ENCODE assay signal across 22 cellular contexts in the genomic region with DNA sequence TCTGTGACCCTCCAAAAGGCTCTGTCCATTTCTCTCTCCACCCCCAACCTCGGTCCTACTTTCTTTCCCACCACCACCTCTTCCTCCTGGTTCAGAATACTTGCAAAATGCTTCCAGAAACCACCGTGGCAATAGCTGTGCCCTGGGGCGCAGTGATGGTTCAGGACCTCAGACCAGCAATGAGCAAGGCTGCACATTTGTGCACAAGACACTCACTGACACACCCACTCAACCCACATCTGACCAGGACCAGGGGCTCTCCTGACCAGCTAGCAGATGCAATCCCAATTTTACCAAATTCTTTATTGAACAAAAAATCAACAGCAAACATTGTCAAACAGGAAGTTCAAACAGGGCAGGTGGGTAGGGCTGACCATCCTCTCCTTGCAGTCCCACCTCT. TPM values are rescaled to one million over a fixed set of nuclear protein-coding genes. Genes with fewer than 3 reads are reported as not detected.
DNase-seq lines count a peak whose midpoint lies in the region; ATAC-seq, FAIRE-seq and TF ChIP-seq lines count a peak whose summit lies in the region.
"Had no signal": no experiment of that assay in that cellular context is flagged by ENCODE, and none has a peak within 500 bp of the region (broad histone marks: within the 10 kb centered on the region; RNA-seq: fewer than 3 reads in every experiment).

No MANE protein-coding gene starts in this region.

- H3K9me3 Mint-ChIP-seq in activated naive CD4-positive, alpha-beta T cell treated with anti-CD3 and anti-CD28 coated beads, Interleukin-2, amount 50 U/mL, for 24 hours: no peaks in the 10 kb centered on the region

- POLR2A ChIA-PET in HEK293T (lab: Yijun Ruan, JAX): no interaction called here

- H3K4me1 ChIP-seq in kidney (ENCODE audit: control insufficient read depth in 1 of 2, insufficient read depth in 1 of 2, low read depth in 1 of 2, low read length in 2 of 2): no peaks in the 10 kb centered on the region
- H3K4me1 ChIP-seq: parathyroid adenoma had no signal

- FAIRE-seq in kidney (lab: Jason Lieb, UNC): no peak
- FAIRE-seq: colon, GM12878 had no signal

- no peak for DNase-seq in activated naive CD4-positive, alpha-beta T cell treated with anti-CD3 and anti-CD28 coated beads, Interleukin-2, amount 50 U/mL, for 16 hours
- DNase-seq in WERI-Rb-1 (peak; percentile 1), kidney (peak; percentile 28), substantia nigra (lab: John Stamatoyannopoulos, UW) (no peak), hepatic stellate cell (ENCODE audit: low spot score) (no peak), HEK293T (ENCODE audit: extremely low spot score) (no peak)
- DNase-seq: COR-L47; erythroblast; mammary epithelial cell; NCI-H2029 treated with DMSO at 0.1 percent for 48 hours; NCI-H510A treated with DMSO at 0.1 percent for 48 hours; OCI-M1; SK-N-SH; stimulated activated naive CD8-positive, alpha-beta T cell treated with anti-CD3 and anti-CD28 coated beads, Interleukin-15, Interleukin-2, amounts not matched to agents 100 U/mL and 50 U/mL, for 24 hours had no signal

- intact Hi-C loops in kidney (cut with DNase I): loop anchor here (5.0 kb wide), 1 partner anchor 128 kb away; no protein-coding TSS in a partner anchor

- no peaks in the 10 kb centered on the region for H3K36me3 ChIP-seq in WERI-Rb-1
- no peaks in the 10 kb centered on the region for H3K36me3 ChIP-seq in kidney (ENCODE audit: control insufficient read depth in 1 of 2, insufficient read depth in 2 of 2, low read length in 2 of 2)
- H3K36me3 ChIP-seq: HAP-1, vagina had no signal

- H3K36me3 Mint-ChIP-seq in activated naive CD4-positive, alpha-beta T cell treated with anti-CD3 and anti-CD28 coated beads, Interleukin-2, amount 50 U/mL, for 24 hours: no peaks in the 10 kb centered on the region

- no peaks in the 10 kb centered on the region for H3K27me3 ChIP-seq in WERI-Rb-1 (ENCODE audit: insufficient read depth, low read depth, severe bottlenecking)
- H3K27me3 ChIP-seq: vagina had no signal

- no peaks in the 10 kb centered on the region for H3K27me3 Mint-ChIP-seq in activated naive CD4-positive, alpha-beta T cell treated with anti-CD3 and anti-CD28 coated beads, Interleukin-2, amount 50 U/mL, for 24 hours

- H3K27ac ChIP-seq in WERI-Rb-1 (no peak overlapping the region), kidney (ENCODE audit: low read depth in 2 of 2, low read length in 2 of 2) (no peak overlapping the region), substantia nigra (ENCODE audit: low read depth, low read length, poor library complexity, severe bottlenecking) (peak overlapping the region; percentile 3)
- H3K27ac ChIP-seq: parathyroid adenoma had no signal

- TF ChIP-seq CTCF in WERI-Rb-1 (IDR thresholded peaks at IDR 0.05; ENCODE audit: low read depth, low read length) (no peak), kidney (IDR thresholded peaks at IDR 0.05; ENCODE audit: borderline replicate concordance, extremely low read depth, insufficient read depth) (no peak)

- H3K27ac Mint-ChIP-seq in activated naive CD4-positive, alpha-beta T cell treated with anti-CD3 and anti-CD28 coated beads, Interleukin-2, amount 50 U/mL, for 24 hours: no peak overlapping the region

- CTCF ChIA-PET in HEK293T (lab: Yijun Ruan, JAX): interaction anchor here (0.9 to 3.1 kb wide), 8 partner anchors 25 to 273 kb away, joined by 3 to 22 read pairs (median 11); a partner anchor contains a TSS

- no peak overlapping the region for H3K9ac ChIP-seq in kidney (ENCODE audit: low read length in 2 of 2)
- H3K9ac ChIP-seq: parathyroid adenoma, SK-N-SH had no signal

- H3K4me3 ChIP-seq in WERI-Rb-1 (ENCODE audit: low read depth, low read length) (no peak overlapping the region), kidney (ENCODE audit: low read length in 2 of 2) (no peak overlapping the region)
- H3K4me3 ChIP-seq: GM12878, smooth muscle cell, vagina had no signal

- ATAC-seq in GM18511 (IDR thresholded peaks at IDR 0.05; ENCODE audit: unreplicated experiment): no peak
- ATAC-seq: stimulated activated naive CD8-positive, alpha-beta T cell treated with anti-CD3 and anti-CD28 coated beads, Interleukin-15, Interleukin-2, amounts not matched to agents 100 U/mL and 50 U/mL, for 24 hours had no signal

- peaks cover 14% of the 10 kb centered on the region for H3K4me1 Mint-ChIP-seq in activated naive CD4-positive, alpha-beta T cell treated with anti-CD3 and anti-CD28 coated beads, Interleukin-2, amount 50 U/mL, for 24 hours

- H3K9me3 ChIP-seq in WERI-Rb-1 (ENCODE audit: severe bottlenecking) (no peaks in the 10 kb centered on the region), kidney (ENCODE audit: control insufficient read depth in 1 of 2, low read length in 2 of 2) (no peaks in the 10 kb centered on the region)
- H3K9me3 ChIP-seq: HAP-1, SK-N-SH, vagina had no signal

- peak overlapping the region; percentile 26 for H3K4me3 Mint-ChIP-seq in activated naive CD4-positive, alpha-beta T cell treated with anti-CD3 and anti-CD28 coated beads, Interleukin-2, amount 50 U/mL, for 24 hours

TF ChIP-seq in HEK293T, 16 proteins besides CTCF, POLR2A, EP300 and RAD21:
- TF ChIP-seq TARDBP (IDR thresholded peaks at IDR 0.05) (no peak), ELF4 (IDR thresholded peaks at IDR 0.05) (no peak), NFRKB (IDR thresholded peaks at IDR 0.05) (no peak)

RNA-seq across cellular contexts. Expression of a gene that starts 25.7 kb away (rescaled TPM):
- 0.98 TPM for total RNA-seq in kidney
- polyA plus RNA-seq in kidney (ENCODE audit: insufficient read depth, low read depth, low replicate concordance): 0.22 TPM

RNA-seq across cellular contexts. Expression of a gene that starts 26.0 kb away (rescaled TPM):
- total RNA-seq in kidney: 3.2 TPM
- 5.3 TPM for polyA plus RNA-seq in kidney (ENCODE audit: insufficient read depth, low read depth, low replicate concordance)

Comparison
In these comparisons a context has a peak if more than half of its experiments do, and no peak if none do; other contexts are left out.
1. DNase-seq: peak in WERI-Rb-1 (single experiment) and kidney (single experiment); none in activated naive CD4-positive, alpha-beta T cell treated with anti-CD3 and anti-CD28 coated beads, Interleukin-2, amount 50 U/mL, for 16 hours (single experiment), substantia nigra (0 of 49), hepatic stellate cell (single experiment) and HEK293T (single experiment).